In the genomic region with DNA sequence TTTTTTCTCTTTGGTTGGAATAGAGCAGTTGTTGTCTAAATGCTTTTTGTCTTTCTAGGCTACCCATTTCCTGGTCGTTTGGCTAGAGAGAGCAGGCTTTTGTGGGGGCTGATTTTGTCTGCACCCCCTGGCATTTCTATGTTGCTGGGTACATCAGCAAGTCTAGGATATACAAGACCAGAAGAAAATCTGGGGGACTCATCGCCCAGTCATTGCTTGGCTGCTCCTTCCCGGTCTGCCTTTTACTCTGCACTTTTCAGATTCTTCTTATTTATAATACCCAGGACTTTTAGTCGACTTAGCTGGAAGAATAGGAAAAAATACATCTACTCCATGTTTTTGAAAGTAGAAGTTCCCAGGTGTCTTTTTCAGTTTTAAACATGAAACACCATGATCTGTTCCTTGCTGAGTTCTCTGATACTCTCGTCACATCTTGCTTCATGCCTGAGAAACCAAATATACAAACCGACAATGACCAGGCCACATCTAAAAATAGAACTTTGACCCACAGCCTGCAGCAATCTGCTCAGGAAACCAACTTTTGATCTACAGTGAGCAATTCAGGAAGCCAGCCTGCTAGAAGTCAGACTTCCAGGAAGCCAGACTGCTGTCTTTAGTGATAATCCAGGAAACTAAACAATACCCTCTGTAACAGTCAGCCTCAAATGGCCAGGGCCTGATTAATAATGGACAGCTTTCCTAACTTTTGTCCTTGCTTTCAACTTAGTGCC, we compare ENCODE assay signal across 8 cellular contexts.
DNase-seq lines count a peak whose midpoint lies in the region; ATAC-seq and TF ChIP-seq lines count a peak whose summit lies in the region.

No MANE protein-coding gene starts in this region.

- no peak for TF ChIP-seq POLR2A in NB4 (IDR thresholded peaks at IDR 0.05; ENCODE audit: extremely low read depth, insufficient read length)

- no peak for TF ChIP-seq CTCF in NB4 (IDR thresholded peaks at IDR 0.05; ENCODE audit: low read depth, low read length)

- ATAC-seq in GM21576 (IDR thresholded peaks at IDR 0.05; ENCODE audit: unreplicated experiment) = peak; percentile 88

- DNase-seq in GF-D8 (lab: John Stamatoyannopoulos, UW) = peak; percentile 91
- DNase-seq in NB4 (ENCODE audit: low read depth) = peak; percentile 79
- DNase-seq in glomerular endothelial cell (ENCODE audit: extremely low read depth, low read depth, low spot score) = peak; percentile 42
- DNase-seq in NCI-H1694 (lab: John Stamatoyannopoulos, UW) = no peak
- no peak for DNase-seq in DMS153 treated with DMSO at 0.1 percent for 48 hours (lab: John Stamatoyannopoulos, UW; ENCODE audit: unreplicated experiment)
- DNase-seq in NCI-H187 treated with DMSO at 0.1 percent for 48 hours (lab: John Stamatoyannopoulos, UW) = no peak
- DNase-seq in activated gamma-delta T cell treated with Interleukin-2 at 50 U/mL for 16 hours = no peak

- no peak overlapping the region for H3K4me3 ChIP-seq in NB4 (ENCODE audit: low read depth, low read length)

Comparison
In these comparisons a context has a peak if more than half of its experiments do, and no peak if none do; other contexts are left out.
1. DNase-seq: peak in GF-D8 (single experiment), NB4 (single experiment) and glomerular endothelial cell (single experiment); none in NCI-H1694 (single experiment), DMS153 treated with DMSO at 0.1 percent for 48 hours (single experiment), NCI-H187 treated with DMSO at 0.1 percent for 48 hours (single experiment) and activated gamma-delta T cell treated with Interleukin-2 at 50 U/mL for 16 hours (single experiment).